29 cellular contexts compared by ENCODE assay signal in genomic region chr2:240126731-240127130, GRCh38. TPM values are rescaled to one million over a fixed set of nuclear protein-coding genes. Genes with fewer than 3 reads are reported as not detected.
"Had no signal": no experiment of that assay in that cellular context is flagged by ENCODE, and none has a peak within 500 bp of the region (broad histone marks: within the 10 kb centered on the region; RNA-seq: fewer than 3 reads in every experiment).

No MANE protein-coding gene starts in this region.

- DNase-seq: activated CD4-positive, alpha-beta T cell treated with anti-CD3 and anti-CD28 coated beads for 4 hours; activated naive CD4-positive, alpha-beta T cell treated with anti-CD3 and anti-CD28 coated beads for 36 hours; activated naive CD8-positive, alpha-beta T cell treated with anti-CD3 and anti-CD28 coated beads for 36 hours; activated T-cell treated with anti-CD3 and anti-CD28 coated beads, Interleukin-2, amount 50 U/mL, for 72 hours; cortex of kidney; esophagus squamous epithelium; foreskin melanocyte; heart right ventricle; kidney glomerular epithelial cell; left lung; retina; stimulated activated naive CD4-positive, alpha-beta T cell treated with Interleukin-2 at 50 U/mL for 16 hours; T-helper 9 cell had no signal

- H3K27me3 Mint-ChIP-seq: activated CD4-positive, alpha-beta memory T cell treated with anti-CD3 and anti-CD28 coated beads for 36 hours; activated naive CD8-positive, alpha-beta T cell treated with anti-CD3 and anti-CD28 coated beads for 36 hours; brain had no signal

- H3K4me1 Mint-ChIP-seq: brain had no signal

- H3K9me3 Mint-ChIP-seq: activated CD4-positive, alpha-beta memory T cell treated with anti-CD3 and anti-CD28 coated beads for 36 hours; activated naive CD4-positive, alpha-beta T cell treated with anti-CD3 and anti-CD28 coated beads for 36 hours; activated naive CD8-positive, alpha-beta T cell treated with anti-CD3 and anti-CD28 coated beads for 36 hours; activated T-cell treated with anti-CD3 and anti-CD28 coated beads, Interleukin-2, amount 50 U/mL, for 72 hours; brain; nephron had no signal

- ATAC-seq: activated T-cell treated with anti-CD3 and anti-CD28 coated beads, Interleukin-2, amount 50 U/mL, for 72 hours; heart right ventricle; left lung had no signal

- H3K27ac ChIP-seq: adrenal gland, ascending aorta, cardiac muscle cell, esophagus squamous epithelium, heart right ventricle, left lung, prostate gland, SK-N-MC, tibial nerve, VCaP had no signal

- H3K4me3 ChIP-seq: adrenal gland, ascending aorta, cardiac muscle cell, esophagus squamous epithelium, heart right ventricle, left lung, prostate gland, SK-N-MC, tibial nerve had no signal

- H3K27ac Mint-ChIP-seq: activated CD4-positive, alpha-beta memory T cell treated with anti-CD3 and anti-CD28 coated beads for 36 hours; activated naive CD4-positive, alpha-beta T cell treated with anti-CD3 and anti-CD28 coated beads for 36 hours; activated naive CD8-positive, alpha-beta T cell treated with anti-CD3 and anti-CD28 coated beads for 36 hours; activated T-cell treated with anti-CD3 and anti-CD28 coated beads, Interleukin-2, amount 50 U/mL, for 72 hours; brain; nephron had no signal

- H3K4me3 Mint-ChIP-seq: activated CD4-positive, alpha-beta memory T cell treated with anti-CD3 and anti-CD28 coated beads for 36 hours; activated naive CD4-positive, alpha-beta T cell treated with anti-CD3 and anti-CD28 coated beads for 36 hours; activated naive CD8-positive, alpha-beta T cell treated with anti-CD3 and anti-CD28 coated beads for 36 hours; activated T-cell treated with anti-CD3 and anti-CD28 coated beads, Interleukin-2, amount 50 U/mL, for 72 hours; brain; nephron had no signal

RNA-seq across cellular contexts. Expression of gene OTOS, which starts 13.7 kb away (rescaled TPM):
- total RNA-seq: activated CD4-positive, alpha-beta memory T cell treated with anti-CD3 and anti-CD28 coated beads for 36 hours; activated naive CD4-positive, alpha-beta T cell treated with anti-CD3 and anti-CD28 coated beads for 36 hours; activated naive CD8-positive, alpha-beta T cell treated with anti-CD3 and anti-CD28 coated beads for 36 hours; activated T-cell treated with anti-CD3 and anti-CD28 coated beads, Interleukin-2, amount 50 U/mL, for 72 hours; adrenal gland; ascending aorta; cardiac muscle cell; esophagus squamous epithelium; glomerular endothelial cell; heart right ventricle; left lung; lung microvascular endothelial cell; mucosa of gallbladder; osteocyte; prostate gland; T-helper 1 cell treated with Interleukin-12 subunit alpha and Interleukin-12 subunit beta and Interleukin-4 antibody, amounts not matched to agents 30 ng/mL and 1 ng/mL, for 36 hours; temporal lobe; tibial nerve had no signal
